ENCODE assay signal across 11 cellular contexts in the genomic region with DNA sequence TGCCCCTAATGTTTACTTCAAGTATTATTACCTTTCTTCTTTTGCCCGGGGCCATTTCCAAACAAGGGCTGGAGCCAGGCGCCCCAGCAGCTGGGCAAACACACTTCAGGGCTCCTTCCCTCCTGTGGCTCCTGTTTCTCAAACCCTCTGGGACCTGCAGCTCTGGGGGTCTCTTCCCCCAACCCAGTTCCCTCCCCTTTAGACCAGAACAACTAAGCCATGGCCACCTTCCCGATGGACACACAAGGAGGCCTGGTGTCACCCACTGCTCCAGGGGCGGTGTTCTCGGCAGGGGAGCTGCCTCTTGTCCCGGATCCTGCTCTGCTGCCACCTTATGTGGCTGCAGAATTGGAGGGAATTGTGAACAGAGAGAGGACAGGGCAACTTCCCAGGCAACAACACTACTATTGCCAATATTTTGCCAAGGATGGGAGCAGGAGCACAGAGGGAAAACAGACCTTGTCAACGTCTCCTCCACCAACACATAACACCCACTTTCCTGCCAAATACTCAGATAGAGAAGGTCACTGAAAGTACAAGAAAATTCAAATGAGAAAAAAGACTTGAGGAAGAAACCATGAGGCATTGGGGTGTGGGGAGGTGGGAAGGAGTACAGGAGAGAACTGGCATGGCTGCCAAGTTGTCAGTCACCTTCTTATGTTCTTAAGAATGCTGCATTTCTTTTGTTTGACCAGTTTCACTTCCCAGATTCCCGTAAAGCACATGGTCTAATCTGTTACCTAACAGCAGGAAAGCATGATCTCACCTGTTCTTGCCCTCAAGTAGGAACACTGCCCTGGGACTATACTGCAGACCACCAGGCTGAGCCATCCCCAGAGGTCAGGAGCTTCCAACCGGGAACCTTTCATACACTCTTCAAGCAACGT. TPM values are rescaled to one million over a fixed set of nuclear protein-coding genes. Genes with fewer than 3 reads are reported as not detected.
A peak's percentile ranks its signal among the peaks of the same experiment; 100 is the strongest.
DNase-seq lines count a peak whose midpoint lies in the region; ATAC-seq and TF ChIP-seq lines count a peak whose summit lies in the region.
"Not testable (repeated sequence)": the region's sequence is repeated elsewhere in the genome, so short reads cannot be mapped to it uniquely, and the experiment has no call there.
"Had no signal": no experiment of that assay in that cellular context is flagged by ENCODE, and none has a peak within 500 bp of the region (broad histone marks: within the 10 kb centered on the region; RNA-seq: fewer than 3 reads in every experiment).

No MANE protein-coding gene starts in this region.

- WGBS in esophagus, 2 donors = 42 to 48% methylated on average over 6 to 8 of the region's 10 CpGs

- ATAC-seq in lower lobe of right lung = peak; percentile 69 to 71

- DNase-seq in DMS53 (lab: John Stamatoyannopoulos, UW) = peak; percentile 54
- peak; percentile 31 for DNase-seq in NCI-H146 (lab: John Stamatoyannopoulos, UW)
- peak; percentile 14 for DNase-seq in NCI-H345 (lab: John Stamatoyannopoulos, UW)
- peak; percentile 22 for DNase-seq in SIG-M5 treated with dmso at 0.1 percent for 504 hours (lab: John Stamatoyannopoulos, UW; ENCODE audit: unreplicated experiment)
- peak; percentile 64 for DNase-seq in lower lobe of right lung
- peak; percentile 39 for DNase-seq in putamen (ENCODE audit: low spot score)

- TF ChIP-seq CTCF in lower lobe of right lung (IDR thresholded peaks at IDR 0.05) = not testable (repeated sequence)

- not testable (repeated sequence) for H3K4me1 ChIP-seq in esophagus (ENCODE audit: control insufficient read depth in 2 of 2, insufficient read depth in 2 of 2, low read length in 1 of 2); lower lobe of right lung

- not testable (repeated sequence) for H3K27me3 ChIP-seq in esophagus (ENCODE audit: control insufficient read depth in 1 of 2, insufficient read depth in 2 of 2, low read length in 2 of 2); lower lobe of right lung (ENCODE audit: low read depth)

- H3K27ac ChIP-seq in esophagus (ENCODE audit: low read depth in 2 of 2, low read length in 1 of 2) = peak overlapping the region; percentile 57 to 89
- peak overlapping the region; percentile 74 for H3K27ac ChIP-seq in lower lobe of right lung

- not testable (repeated sequence) for H3K9me3 ChIP-seq in esophagus (ENCODE audit: control insufficient read depth in 2 of 2, insufficient read depth in 1 of 2, low read depth in 1 of 2, low read length in 1 of 2); lower lobe of right lung

- H3K4me3 ChIP-seq in esophagus (ENCODE audit: low read depth in 1 of 2, low read length in 2 of 2) = not testable (repeated sequence)
- H3K4me3 ChIP-seq in lower lobe of right lung = peak overlapping the region; percentile 15

- intact Hi-C loops in lower lobe of right lung (cut with DNase I) = not testable (repeated sequence)

- not testable (repeated sequence) for H3K36me3 ChIP-seq in esophagus (ENCODE audit: control insufficient read depth in 2 of 2, insufficient read depth in 2 of 2, low read length in 1 of 2); lower lobe of right lung

RNA-seq across cellular contexts. Expression of a gene that starts 4.8 kb away (rescaled TPM):
- 100 to 1,000 TPM; 120 to 141 TPM for polyA plus RNA-seq in esophagus
- total RNA-seq in lower lobe of right lung = 369 TPM
- total RNA-seq: GM23338, HT1080, IMR-90 had no signal
- polyA plus RNA-seq: GM23338, IMR-90 had no signal

RNA-seq across cellular contexts. Expression of a gene that starts 42.1 kb away (rescaled TPM):
- polyA plus RNA-seq in esophagus = 100 to 1,000 TPM; 148 to 172 TPM
- total RNA-seq in lower lobe of right lung = 99.7 TPM
- total RNA-seq: GM23338, HT1080, IMR-90 had no signal
- polyA plus RNA-seq: GM23338, IMR-90 had no signal

RNA-seq across cellular contexts. Expression of a gene that starts 45.9 kb away (rescaled TPM):
- polyA plus RNA-seq in esophagus = 1 to 10 TPM in 1 of 2 donors, under 1 TPM in 1; 0.76 to 3.1 TPM
- total RNA-seq in lower lobe of right lung = 4.3 TPM
- total RNA-seq: GM23338, HT1080, IMR-90 had no signal
- polyA plus RNA-seq: A549, GM23338, IMR-90 had no signal

Comparison
In these comparisons a context has a peak if more than half of its experiments do, and no peak if none do; other contexts are left out.
1. DNase-seq: peak in every context shown above with its lines; median percentile 64 in lower lobe of right lung; 54 in DMS53; 39 in putamen; 31 in NCI-H146; 22 in SIG-M5 treated with dmso at 0.1 percent for 504 hours; 14 in NCI-H345.